ENCODE assay signal across 16 cellular contexts in genomic region chr1:45026446-45026845, GRCh38. TPM values are rescaled to one million over a fixed set of nuclear protein-coding genes. Genes with fewer than 3 reads are reported as not detected.
A peak's percentile ranks its signal among the peaks of the same experiment; 100 is the strongest.
DNase-seq lines count a peak whose midpoint lies in the region; ATAC-seq and TF ChIP-seq lines count a peak whose summit lies in the region.
"Had no signal": no experiment of that assay in that cellular context is flagged by ENCODE, and none has a peak within 500 bp of the region (broad histone marks: within the 10 kb centered on the region; RNA-seq: fewer than 3 reads in every experiment).

No MANE protein-coding gene starts in this region.

- no peaks in the 10 kb centered on the region for H3K36me3 Mint-ChIP-seq in activated naive CD4-positive, alpha-beta T cell treated with anti-CD3 and anti-CD28 coated beads for 36 hours (ENCODE audit: low read depth)
- no peaks in the 10 kb centered on the region for H3K36me3 Mint-ChIP-seq in activated T-helper 17 cell treated with anti-CD3 and anti-CD28 coated beads, Interleukin-2, amount 50 U/mL, for 72 hours (ENCODE audit: low read depth)
- H3K36me3 Mint-ChIP-seq in endothelial cell (ENCODE audit: low read depth, unreplicated experiment), result no peaks in the 10 kb centered on the region
- H3K36me3 Mint-ChIP-seq: CD8-positive, alpha-beta T cell had no signal

- peak; percentile 60 for ATAC-seq in activated T-helper 17 cell treated with anti-CD3 and anti-CD28 coated beads, Interleukin-2, amount 50 U/mL, for 72 hours (replicated peaks)
- peak; percentile 52 for ATAC-seq in stimulated activated naive CD8-positive, alpha-beta T cell treated with anti-CD3 and anti-CD28 coated beads, Interleukin-15, amount 100 ng/mL, for 72 hours
- ATAC-seq: CD8-positive, alpha-beta T cell had no signal

- TF ChIP-seq CTCF in fibroblast of mammary gland (conservative IDR thresholded peaks at IDR 0.05; ENCODE audit: control insufficient read depth, insufficient read depth, low read depth, low read length) (no peak), endothelial cell (IDR thresholded peaks at IDR 0.05; ENCODE audit: unreplicated experiment) (no peak)

- H3K9me3 Mint-ChIP-seq in activated naive CD4-positive, alpha-beta T cell treated with anti-CD3 and anti-CD28 coated beads for 36 hours, result no peaks in the 10 kb centered on the region
- no peaks in the 10 kb centered on the region for H3K9me3 Mint-ChIP-seq in activated T-helper 17 cell treated with anti-CD3 and anti-CD28 coated beads, Interleukin-2, amount 50 U/mL, for 72 hours
- H3K9me3 Mint-ChIP-seq in stimulated activated naive CD8-positive, alpha-beta T cell treated with anti-CD3 and anti-CD28 coated beads, Interleukin-15, amount 100 ng/mL, for 72 hours, result no peaks in the 10 kb centered on the region
- H3K9me3 Mint-ChIP-seq in endothelial cell (ENCODE audit: unreplicated experiment), result no peaks in the 10 kb centered on the region
- H3K9me3 Mint-ChIP-seq: CD8-positive, alpha-beta T cell; HFFc6 had no signal

- no peak for DNase-seq in activated naive CD4-positive, alpha-beta T cell treated with anti-CD3 and anti-CD28 coated beads for 36 hours
- DNase-seq in activated naive CD4-positive, alpha-beta T cell treated with anti-CD3 and anti-CD28 coated beads, Interleukin-2, amount 50 U/mL, for 16 hours, result no peak
- DNase-seq in fibroblast of mammary gland (ENCODE audit: low read depth) (peak; percentile 12), NOMO-1 (lab: John Stamatoyannopoulos, UW; ENCODE audit: unreplicated experiment in 2 of 2) (no peak), endothelial cell (ENCODE audit: low spot score) (no peak)
- DNase-seq in stimulated activated naive CD8-positive, alpha-beta T cell treated with anti-CD3 and anti-CD28 coated beads, Interleukin-15, amount 100 ng/mL, for 72 hours, result no peak
- DNase-seq: ACHN; CD8-positive, alpha-beta T cell; DMS79 treated with DMSO at 0.1 percent for 48 hours; GDM1; HFFc6; MV-4-11; NCI-H1436; NCI-H2029 treated with DMSO at 0.1 percent for 48 hours; NCI-H510A treated with DMSO at 0.1 percent for 48 hours had no signal

- no peaks in the 10 kb centered on the region for H3K27me3 Mint-ChIP-seq in activated naive CD4-positive, alpha-beta T cell treated with anti-CD3 and anti-CD28 coated beads for 36 hours (ENCODE audit: low read depth)
- H3K27me3 Mint-ChIP-seq in activated T-helper 17 cell treated with anti-CD3 and anti-CD28 coated beads, Interleukin-2, amount 50 U/mL, for 72 hours, result no peaks in the 10 kb centered on the region
- no peaks in the 10 kb centered on the region for H3K27me3 Mint-ChIP-seq in stimulated activated naive CD8-positive, alpha-beta T cell treated with anti-CD3 and anti-CD28 coated beads, Interleukin-15, amount 100 ng/mL, for 72 hours
- H3K27me3 Mint-ChIP-seq in endothelial cell (ENCODE audit: unreplicated experiment), result peaks cover 2% of the 10 kb centered on the region

- CTCF ChIA-PET in activated naive CD4-positive, alpha-beta T cell treated with anti-CD3 and anti-CD28 coated beads for 36 hours (lab: Charles Lee), result interaction anchor here (1.0 kb wide), 1 partner anchor 274 kb away, joined by 5 read pairs; no protein-coding TSS in a partner anchor

- H3K4me1 Mint-ChIP-seq in activated naive CD4-positive, alpha-beta T cell treated with anti-CD3 and anti-CD28 coated beads for 36 hours (ENCODE audit: low read depth), result peaks cover 12% of the 10 kb centered on the region
- H3K4me1 Mint-ChIP-seq in activated T-helper 17 cell treated with anti-CD3 and anti-CD28 coated beads, Interleukin-2, amount 50 U/mL, for 72 hours, result peaks cover 7% of the 10 kb centered on the region
- peaks cover 21% of the 10 kb centered on the region for H3K4me1 Mint-ChIP-seq in stimulated activated naive CD8-positive, alpha-beta T cell treated with anti-CD3 and anti-CD28 coated beads, Interleukin-15, amount 100 ng/mL, for 72 hours
- H3K4me1 Mint-ChIP-seq in endothelial cell (ENCODE audit: unreplicated experiment), result no peaks in the 10 kb centered on the region

- H3K27ac Mint-ChIP-seq in activated naive CD4-positive, alpha-beta T cell treated with anti-CD3 and anti-CD28 coated beads for 36 hours, result peak overlapping the region; percentile 5
- no peak overlapping the region for H3K27ac Mint-ChIP-seq in activated T-helper 17 cell treated with anti-CD3 and anti-CD28 coated beads, Interleukin-2, amount 50 U/mL, for 72 hours
- H3K27ac Mint-ChIP-seq in stimulated activated naive CD8-positive, alpha-beta T cell treated with anti-CD3 and anti-CD28 coated beads, Interleukin-15, amount 100 ng/mL, for 72 hours, result no peak overlapping the region
- H3K27ac Mint-ChIP-seq in endothelial cell (ENCODE audit: unreplicated experiment), result no peak overlapping the region
- H3K27ac Mint-ChIP-seq: CD8-positive, alpha-beta T cell; HFFc6 had no signal

- intact Hi-C loops in activated naive CD4-positive, alpha-beta T cell treated with anti-CD3 and anti-CD28 coated beads for 36 hours (cut with micrococcal nuclease), result no loop called here

- H3K4me3 Mint-ChIP-seq in activated naive CD4-positive, alpha-beta T cell treated with anti-CD3 and anti-CD28 coated beads for 36 hours, result no peak overlapping the region
- no peak overlapping the region for H3K4me3 Mint-ChIP-seq in activated T-helper 17 cell treated with anti-CD3 and anti-CD28 coated beads, Interleukin-2, amount 50 U/mL, for 72 hours
- H3K4me3 Mint-ChIP-seq in stimulated activated naive CD8-positive, alpha-beta T cell treated with anti-CD3 and anti-CD28 coated beads, Interleukin-15, amount 100 ng/mL, for 72 hours, result no peak overlapping the region
- H3K4me3 Mint-ChIP-seq in endothelial cell (ENCODE audit: unreplicated experiment), result no peak overlapping the region
- H3K4me3 Mint-ChIP-seq: CD8-positive, alpha-beta T cell; HFFc6 had no signal

- no peak overlapping the region for H3K4me3 ChIP-seq in fibroblast of mammary gland (ENCODE audit: control insufficient read depth, low read depth, low read length)

RNA-seq across cellular contexts. Expression of gene UROD, which starts 14.4 kb away (rescaled TPM):
- total RNA-seq in activated naive CD4-positive, alpha-beta T cell treated with anti-CD3 and anti-CD28 coated beads for 36 hours, result 100 to 1,000 TPM; 117 to 126 TPM
- 100 to 1,000 TPM in 1 of 2 donors, 10 to 100 TPM in 1; 81.7 to 134 TPM for total RNA-seq in activated T-helper 17 cell treated with anti-CD3 and anti-CD28 coated beads, Interleukin-2, amount 50 U/mL, for 72 hours
- 151 TPM for total RNA-seq in endothelial cell (ENCODE audit: unreplicated experiment)

RNA-seq across cellular contexts. Expression of gene HECTD3, which starts 15.3 kb away (rescaled TPM):
- total RNA-seq in activated naive CD4-positive, alpha-beta T cell treated with anti-CD3 and anti-CD28 coated beads for 36 hours, result 10 to 100 TPM; 14.3 to 16.9 TPM
- total RNA-seq in activated T-helper 17 cell treated with anti-CD3 and anti-CD28 coated beads, Interleukin-2, amount 50 U/mL, for 72 hours, result 10 to 100 TPM; 23.2 to 29.5 TPM
- 58.2 TPM for total RNA-seq in endothelial cell (ENCODE audit: unreplicated experiment)

RNA-seq across cellular contexts. Expression of gene EIF2B3, which starts 40.1 kb away (rescaled TPM):
- 10 to 100 TPM; 43.5 to 48.3 TPM for total RNA-seq in activated naive CD4-positive, alpha-beta T cell treated with anti-CD3 and anti-CD28 coated beads for 36 hours
- 10 to 100 TPM; 20.1 to 44.2 TPM for total RNA-seq in activated T-helper 17 cell treated with anti-CD3 and anti-CD28 coated beads, Interleukin-2, amount 50 U/mL, for 72 hours
- total RNA-seq in endothelial cell (ENCODE audit: unreplicated experiment), result 16.6 TPM
